In genomic region chr4:53592686-53593641, GRCh38 we compare ENCODE assay signal across 9 cellular contexts. TPM values are rescaled to one million over a fixed set of nuclear protein-coding genes. Genes with fewer than 3 reads are reported as not detected.
DNase-seq lines count a peak whose midpoint lies in the region; ATAC-seq and TF ChIP-seq lines count a peak whose summit lies in the region.
"Had no signal": no experiment of that assay in that cellular context is flagged by ENCODE, and none has a peak within 500 bp of the region (broad histone marks: within the 10 kb centered on the region; RNA-seq: fewer than 3 reads in every experiment).

No MANE protein-coding gene starts in this region.

- H3K36me3 Mint-ChIP-seq in activated T-helper 17 cell treated with anti-CD3 and anti-CD28 coated beads, Interleukin-2, amount 50 U/mL, for 72 hours (ENCODE audit: low read depth): no peaks in the 10 kb centered on the region
- H3K36me3 Mint-ChIP-seq: activated naive CD8-positive, alpha-beta T cell had no signal

- peak overlapping the region; percentile 75 for H3K4me2 ChIP-seq in mammary epithelial cell (ENCODE audit: insufficient read depth, low read depth, low read length)

- H3K9me3 Mint-ChIP-seq in activated T-helper 17 cell treated with anti-CD3 and anti-CD28 coated beads, Interleukin-2, amount 50 U/mL, for 72 hours: no peaks in the 10 kb centered on the region

- peaks cover 39% of the 10 kb centered on the region for H3K27me3 Mint-ChIP-seq in activated T-helper 17 cell treated with anti-CD3 and anti-CD28 coated beads, Interleukin-2, amount 50 U/mL, for 72 hours

- H3K27me3 ChIP-seq in mammary epithelial cell (ENCODE audit: insufficient read depth, low read length) (no peaks in the 10 kb centered on the region), transverse colon (no peaks in the 10 kb centered on the region)

- in situ Hi-C loops in mammary epithelial cell (cut with MboI; ENCODE audit: low sequenced_read_pairs in 2 of 2): loop anchor here in 1 of 2 donors (25.0 kb wide), 2 partner anchors 106 to 644 kb away; partner anchors contain the start of gene PDGFRA
- in situ Hi-C loops in transverse colon (cut with MboI; ENCODE audit: low pct_ligation_motif_present in 1 of 4, low pct_unique_long_range_greater_than_20kb in 1 of 4, low sequenced_read_pairs in 3 of 4): no loop called here

- H3K4me3 ChIP-seq in mammary epithelial cell (replicated peaks in 1 of 3; ENCODE audit: insufficient read depth in 1 of 3, low read depth in 2 of 3, low read length in 3 of 3) (peak overlapping the region; percentile 17 to 27 (median 27)), transverse colon (peak overlapping the region in 2 of 4 donors; percentile 19 to 34)

- H3K36me3 ChIP-seq in mammary epithelial cell (ENCODE audit: insufficient read depth, low read length) (no peaks in the 10 kb centered on the region), transverse colon (no peaks in the 10 kb centered on the region)

- DNase-seq in NCI-H1417 treated with DMSO at 0.1 percent for 48 hours (lab: John Stamatoyannopoulos, UW) (peak; percentile 42), mammary epithelial cell (peak; percentile 73), kidney tubule cell (ENCODE audit: low spot score) (peak; percentile 70), transverse colon (peak; percentile 69), anterior cingulate cortex (lab: John Stamatoyannopoulos, UW) (no peak), NCI-H1105 (lab: John Stamatoyannopoulos, UW) (no peak)

- H3K9ac ChIP-seq in mammary epithelial cell (ENCODE audit: insufficient read depth, low read length): peak overlapping the region; percentile 60

- no peak overlapping the region for H3K4me3 Mint-ChIP-seq in activated T-helper 17 cell treated with anti-CD3 and anti-CD28 coated beads, Interleukin-2, amount 50 U/mL, for 72 hours
- H3K4me3 Mint-ChIP-seq: activated naive CD8-positive, alpha-beta T cell had no signal

- no peak for ATAC-seq in activated T-helper 17 cell treated with anti-CD3 and anti-CD28 coated beads, Interleukin-2, amount 50 U/mL, for 72 hours (replicated peaks)
- no peak for ATAC-seq in GM21737 (IDR thresholded peaks at IDR 0.05; ENCODE audit: unreplicated experiment)

- no peak for TF ChIP-seq CTCF in mammary epithelial cell (conservative IDR thresholded peaks at IDR 0.05 in 1 of 2, IDR thresholded peaks at IDR 0.05 in 1 of 2; ENCODE audit: extremely low read depth in 1 of 2, insufficient read depth in 1 of 2, low read depth in 1 of 2, low read length in 2 of 2)
- TF ChIP-seq CTCF in transverse colon (IDR thresholded peaks at IDR 0.05): no peak

- no peak for TF ChIP-seq EP300 in transverse colon (IDR thresholded peaks at IDR 0.05; ENCODE audit: low read depth)

- no peaks in the 10 kb centered on the region for H3K9me3 ChIP-seq in mammary epithelial cell (replicated peaks; ENCODE audit: insufficient read depth, low read length)
- H3K9me3 ChIP-seq in transverse colon: no peaks in the 10 kb centered on the region

- no peak overlapping the region for H3K27ac Mint-ChIP-seq in activated T-helper 17 cell treated with anti-CD3 and anti-CD28 coated beads, Interleukin-2, amount 50 U/mL, for 72 hours
- H3K27ac Mint-ChIP-seq: activated naive CD8-positive, alpha-beta T cell had no signal

- TSS peak; percentile 29 for BruUV-seq in mammary epithelial cell (replicated peaks; lab: Mats Ljungman, UMichigan)

- peak overlapping the region; percentile 71 for H3K27ac ChIP-seq in mammary epithelial cell (ENCODE audit: insufficient read depth, low read depth, low read length)
- H3K27ac ChIP-seq in transverse colon: peak overlapping the region; percentile 80 to 87 (median 84)

- TF ChIP-seq POLR2A in transverse colon (IDR thresholded peaks at IDR 0.05): no peak

- intact Hi-C loops in mammary epithelial cell (cut with micrococcal nuclease): no loop called here
- intact Hi-C loops in transverse colon (cut with DNase I; ENCODE audit: low total_unique reads): no loop called here

- H3K79me2 ChIP-seq in mammary epithelial cell (ENCODE audit: insufficient read depth, low read length): no peaks in the 10 kb centered on the region

- CTCF ChIA-PET in mammary epithelial cell (lab: Charles Lee; ENCODE audit: low non-redundant PET): no interaction called here

- H2AFZ ChIP-seq in mammary epithelial cell (ENCODE audit: low read depth, low read length): peak overlapping the region; percentile 84

- dilution Hi-C loops in mammary epithelial cell (cut with HindIII; ENCODE audit: low sequenced_read_pairs): loop anchor here (5.0 kb wide), 2 partner anchors 51 to 91 kb away; no protein-coding TSS in a partner anchor

- H4K20me1 ChIP-seq in mammary epithelial cell (ENCODE audit: insufficient read depth, low read length): no peaks in the 10 kb centered on the region

- peaks cover 41% of the 10 kb centered on the region for H3K4me1 ChIP-seq in mammary epithelial cell (ENCODE audit: insufficient read depth, low read length)
- peaks cover 0 to 36% (median 19%) of the 10 kb centered on the region in 4 donors for H3K4me1 ChIP-seq in transverse colon

- WGBS in mammary epithelial cell (ENCODE audit: low coverage, missing lambda C conversion rate): 6% methylated on average over 16 of the region's 21 CpGs
- WGBS in transverse colon (ENCODE audit: low coverage in 1 of 2), 2 donors: 31 to 43% methylated on average over 10 to 21 of the region's 21 CpGs

- H3K4me1 Mint-ChIP-seq in activated T-helper 17 cell treated with anti-CD3 and anti-CD28 coated beads, Interleukin-2, amount 50 U/mL, for 72 hours: peaks cover 5% of the 10 kb centered on the region

RNA-seq across cellular contexts. Expression of gene LNX1, which starts 1.7 kb away (rescaled TPM):
- total RNA-seq in mammary epithelial cell (under 1 TPM in 1 of 2 donors, not detected in 1; 0.83 TPM), transverse colon (10 to 100 TPM in 3 of 4 donors, 1 to 10 TPM in 1; 2.6 to 35.5 (median 18.1) TPM)
- 0.57 TPM for polyA plus RNA-seq in mammary epithelial cell
- polyA minus RNA-seq in mammary epithelial cell: not detected
- not detected for total RNA-seq in activated T-helper 17 cell treated with anti-CD3 and anti-CD28 coated beads, Interleukin-2, amount 50 U/mL, for 72 hours

Comparison
In these comparisons a context has a peak if more than half of its experiments do, and no peak if none do; other contexts are left out.
1. DNase-seq: peak in NCI-H1417 treated with DMSO at 0.1 percent for 48 hours (single experiment), mammary epithelial cell (single experiment), kidney tubule cell (single experiment) and transverse colon (single experiment); none in anterior cingulate cortex (0 of 58) and NCI-H1105 (single experiment).